Comparison of ENCODE assay signal across 15 cellular contexts in the genomic region with DNA sequence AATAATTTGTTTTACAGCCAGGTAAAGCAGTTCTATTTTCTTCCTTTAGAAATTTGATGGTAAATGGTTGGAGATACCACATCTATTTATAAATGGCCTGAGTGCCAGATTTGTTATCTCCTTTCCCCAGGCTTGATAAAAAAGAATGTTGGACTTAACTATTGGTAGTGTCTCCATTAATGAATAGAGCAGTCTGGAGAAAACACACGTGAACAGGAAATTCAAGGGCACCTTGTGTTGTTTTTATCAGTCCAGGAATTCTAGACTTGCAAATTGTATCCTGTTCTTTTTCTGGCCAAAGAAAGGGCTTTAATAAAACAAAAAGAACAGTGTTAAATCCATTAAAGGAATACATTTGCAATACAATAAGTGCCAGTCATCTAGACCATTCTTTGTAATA. TPM values are rescaled to one million over a fixed set of nuclear protein-coding genes. Genes with fewer than 3 reads are reported as not detected.
DNase-seq lines count a peak whose midpoint lies in the region; ATAC-seq and TF ChIP-seq lines count a peak whose summit lies in the region.
"Had no signal": no experiment of that assay in that cellular context is flagged by ENCODE, and none has a peak within 500 bp of the region (broad histone marks: within the 10 kb centered on the region; RNA-seq: fewer than 3 reads in every experiment).

No MANE protein-coding gene starts in this region.

- H3K4me3 ChIP-seq in heart left ventricle (no peak overlapping the region), parathyroid adenoma (ENCODE audit: low read depth, low read length) (peak overlapping the region; percentile 27), vagina (no peak overlapping the region)
- H3K4me3 ChIP-seq: A549, PC-9 had no signal

- ATAC-seq in Right ventricle myocardium superior (ENCODE audit: poor library complexity) = peak; percentile 64
- ATAC-seq in Right ventricle myocardium inferior = no peak
- peak; percentile 29 to 64 (median 56) for ATAC-seq in heart left ventricle
- no peak for ATAC-seq in HG03159 (IDR thresholded peaks at IDR 0.05; ENCODE audit: unreplicated experiment)
- ATAC-seq in HG02759 (IDR thresholded peaks at IDR 0.05; ENCODE audit: unreplicated experiment) = no peak
- ATAC-seq in activated T-cell treated with anti-CD3 and anti-CD28 coated beads, Interleukin-2, amount 50 U/mL, for 4 hours = no peak
- ATAC-seq: A549; stimulated activated naive CD8-positive, alpha-beta T cell treated with anti-CD3 and anti-CD28 coated beads, Interleukin-15, Interleukin-2, amounts not matched to agents 100 U/mL and 50 U/mL, for 24 hours had no signal

- no peaks in the 10 kb centered on the region for H3K9me3 Mint-ChIP-seq in activated T-cell treated with anti-CD3 and anti-CD28 coated beads, Interleukin-2, amount 50 U/mL, for 4 hours
- H3K9me3 Mint-ChIP-seq: activated naive CD8-positive, alpha-beta T cell treated with anti-CD3 and anti-CD28 coated beads, Interleukin-2, amount 10 ng/mL, durations not matched to agents 7 days and 5 days had no signal

- no peaks in the 10 kb centered on the region for H3K36me3 Mint-ChIP-seq in activated T-cell treated with anti-CD3 and anti-CD28 coated beads, Interleukin-2, amount 50 U/mL, for 4 hours (ENCODE audit: insufficient read depth)

- TF ChIP-seq CTCF in heart left ventricle (IDR thresholded peaks at IDR 0.05) (no peak), parathyroid adenoma (IDR thresholded peaks at IDR 0.05) (no peak), vagina (IDR thresholded peaks at IDR 0.05) (no peak)

- H3K9me3 ChIP-seq in heart left ventricle (no peaks in the 10 kb centered on the region), parathyroid adenoma (ENCODE audit: control insufficient read depth, low read length) (no peaks in the 10 kb centered on the region), vagina (no peaks in the 10 kb centered on the region)
- H3K9me3 ChIP-seq: A549 had no signal

- peaks cover 3% of the 10 kb centered on the region for H3K79me2 ChIP-seq in parathyroid adenoma

- peaks cover 0 to 14% (median 0%) of the 10 kb centered on the region in 9 donors for H3K36me3 ChIP-seq in heart left ventricle
- no peaks in the 10 kb centered on the region for H3K36me3 ChIP-seq in parathyroid adenoma (ENCODE audit: control insufficient read depth, insufficient read depth, low read length)
- H3K36me3 ChIP-seq in vagina = no peaks in the 10 kb centered on the region

- H3K4me1 ChIP-seq in heart left ventricle (peaks cover 2 to 84% (median 57%) of the 10 kb centered on the region in 12 donors), parathyroid adenoma (peaks cover 13% of the 10 kb centered on the region), vagina (peaks cover 28% of the 10 kb centered on the region)
- H3K4me1 ChIP-seq: A549 had no signal

- H3K9ac ChIP-seq in parathyroid adenoma = no peak overlapping the region

- TF ChIP-seq POLR2A in heart left ventricle (IDR thresholded peaks at IDR 0.05) (no peak), vagina (IDR thresholded peaks at IDR 0.05) (no peak)

- no peaks in the 10 kb centered on the region for H3K4me1 Mint-ChIP-seq in activated T-cell treated with anti-CD3 and anti-CD28 coated beads, Interleukin-2, amount 50 U/mL, for 4 hours (ENCODE audit: low read depth)
- H3K4me1 Mint-ChIP-seq: activated naive CD8-positive, alpha-beta T cell treated with anti-CD3 and anti-CD28 coated beads, Interleukin-2, amount 10 ng/mL, durations not matched to agents 7 days and 5 days had no signal

- H3K4me2 ChIP-seq in parathyroid adenoma (ENCODE audit: low read length) = peak overlapping the region; percentile 52
- H3K4me2 ChIP-seq: A549, PC-9 had no signal

- peak overlapping the region; percentile 30 to 76 (median 66) for H3K27ac ChIP-seq in heart left ventricle
- peak overlapping the region; percentile 69 for H3K27ac ChIP-seq in parathyroid adenoma
- peak overlapping the region; percentile 39 for H3K27ac ChIP-seq in vagina
- H3K27ac ChIP-seq: A549, PC-9 had no signal

- WGBS in heart left ventricle, 4 donors = 2 to 28% (median 10%) methylated on average over 1 of the region's 1 CpG

- no peak overlapping the region for H2AFZ ChIP-seq in parathyroid adenoma
- H2AFZ ChIP-seq: PC-9 had no signal

- H3K27me3 Mint-ChIP-seq in activated T-cell treated with anti-CD3 and anti-CD28 coated beads, Interleukin-2, amount 50 U/mL, for 4 hours (ENCODE audit: low read depth) = no peaks in the 10 kb centered on the region
- H3K27me3 Mint-ChIP-seq: activated naive CD8-positive, alpha-beta T cell treated with anti-CD3 and anti-CD28 coated beads, Interleukin-2, amount 10 ng/mL, durations not matched to agents 7 days and 5 days had no signal

- H3K27me3 ChIP-seq in heart left ventricle (no peaks in the 10 kb centered on the region), parathyroid adenoma (ENCODE audit: control insufficient read depth, insufficient read depth, low read length) (no peaks in the 10 kb centered on the region), vagina (no peaks in the 10 kb centered on the region)

- DNase-seq in Right ventricle myocardium superior = no peak
- no peak for DNase-seq in Right ventricle myocardium inferior (ENCODE audit: missing footprints)
- no peak for DNase-seq in heart left ventricle
- no peak for DNase-seq in vagina (ENCODE audit: extremely low spot score in 2 of 2)
- no peak for DNase-seq in activated T-cell treated with anti-CD3 and anti-CD28 coated beads, Interleukin-2, amount 50 U/mL, for 4 hours
- DNase-seq: activated naive CD8-positive, alpha-beta T cell treated with anti-CD3 and anti-CD28 coated beads, Interleukin-2, amount 10 ng/mL, durations not matched to agents 7 days and 5 days; NCI-H1417; NCI-H69; PC-9; stimulated activated CD4-positive, alpha-beta T cell treated with anti-CD3 and anti-CD28 coated beads, Interleukin-2, amount 100 ng/mL, for 24 hours; stimulated activated naive CD8-positive, alpha-beta T cell treated with anti-CD3 and anti-CD28 coated beads, Interleukin-15, Interleukin-2, amounts not matched to agents 100 U/mL and 50 U/mL, for 24 hours had no signal

- no peak overlapping the region for H3K4me3 Mint-ChIP-seq in activated T-cell treated with anti-CD3 and anti-CD28 coated beads, Interleukin-2, amount 50 U/mL, for 4 hours
- H3K4me3 Mint-ChIP-seq: activated naive CD8-positive, alpha-beta T cell treated with anti-CD3 and anti-CD28 coated beads, Interleukin-2, amount 10 ng/mL, durations not matched to agents 7 days and 5 days had no signal

- intact Hi-C loops in Right ventricle myocardium superior (cut with DNase I) = loop anchor here (2.0 kb wide), 1 partner anchor 19 kb away; no protein-coding TSS in a partner anchor
- intact Hi-C loops in Right ventricle myocardium inferior (cut with DNase I) = loop anchor here (5.0 kb wide), 1 partner anchor 150 kb away; no protein-coding TSS in a partner anchor
- intact Hi-C loops in heart left ventricle (cut with DNase I) = loop anchor here in 3 of 10 donors (5.0 kb wide), 2 partner anchors 45 to 280 kb away; a partner anchor contains a TSS
- intact Hi-C loops in vagina (cut with DNase I) = loop anchor here (10.0 kb wide), 1 partner anchor 47 kb away; a partner anchor contains a TSS

RNA-seq across cellular contexts. Expression of a gene that starts 40.8 kb away (rescaled TPM):
- 1.1 TPM for total RNA-seq in Right ventricle myocardium superior
- total RNA-seq in Right ventricle myocardium inferior = 1.2 TPM
- total RNA-seq in heart left ventricle = 10 to 100 TPM in 1 of 9 donors, 1 to 10 TPM in 8; 1.1 to 10.7 (median 2.9) TPM
- polyA plus RNA-seq in heart left ventricle = 1 to 10 TPM in 1 of 2 donors, under 1 TPM in 1; 0.30 to 1.6 TPM
- 9.8 TPM for total RNA-seq in vagina
- total RNA-seq in activated T-cell treated with anti-CD3 and anti-CD28 coated beads, Interleukin-2, amount 50 U/mL, for 4 hours = 1 to 10 TPM; 3.8 to 7.4 (median 6.8) TPM

RNA-seq across cellular contexts. Expression of a gene that starts 47.8 kb away (rescaled TPM):
- 55.1 TPM for total RNA-seq in Right ventricle myocardium superior
- total RNA-seq in Right ventricle myocardium inferior = 48.7 TPM
- total RNA-seq in heart left ventricle = 100 to 1,000 TPM in 2 of 9 donors, 10 to 100 TPM in 7; 26.3 to 142 (median 83.7) TPM
- 10 to 100 TPM; 21.1 to 22.3 TPM for polyA plus RNA-seq in heart left ventricle
- total RNA-seq in vagina = 52.8 TPM
- total RNA-seq in activated T-cell treated with anti-CD3 and anti-CD28 coated beads, Interleukin-2, amount 50 U/mL, for 4 hours = 10 to 100 TPM; 20.0 to 22.4 (median 22.3) TPM

Comparison
In these comparisons a context has a peak if more than half of its experiments do, and no peak if none do; other contexts are left out.
1. ATAC-seq: peak in Right ventricle myocardium superior (single experiment) and heart left ventricle (4 of 4); none in Right ventricle myocardium inferior (single experiment), HG03159 (single experiment), HG02759 (single experiment) and activated T-cell treated with anti-CD3 and anti-CD28 coated beads, Interleukin-2, amount 50 U/mL, for 4 hours (0 of 2).
2. Peak in every context shown above with its lines, with median percentiles within 50 percentile points of each other: H3K27ac ChIP-seq.